ENCODE assay signal across 23 cellular contexts in the genomic region with DNA sequence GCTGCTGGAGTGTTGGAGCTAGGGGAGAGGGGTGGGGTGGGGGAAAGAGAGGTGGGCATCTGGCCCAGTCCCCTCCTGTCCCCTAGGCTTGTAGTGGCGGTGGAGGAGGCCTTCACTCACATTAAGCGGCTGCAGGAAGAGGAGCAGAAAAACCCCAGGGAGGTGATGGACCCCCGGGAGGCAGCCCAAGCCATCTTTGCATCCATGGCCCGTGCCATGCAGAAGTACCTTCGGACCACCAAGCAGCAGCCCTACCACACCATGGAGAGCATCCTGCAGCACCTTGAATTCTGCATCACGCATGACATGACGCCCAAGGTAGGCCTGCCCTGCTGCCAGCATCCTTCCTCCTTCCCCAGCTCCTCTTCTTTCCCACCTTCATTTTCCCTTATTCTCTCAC. TPM values are rescaled to one million over a fixed set of nuclear protein-coding genes. Genes with fewer than 3 reads are reported as not detected.
"Had no signal": no experiment of that assay in that cellular context is flagged by ENCODE, and none has a peak within 500 bp of the region (broad histone marks: within the 10 kb centered on the region; RNA-seq: fewer than 3 reads in every experiment).

No MANE protein-coding gene starts in this region.

- H3K4me2 ChIP-seq: SK-N-SH had no signal

- DNase-seq: KBM-7, MV-4-11, NCI-H1048, NCI-H1105 treated with DMSO at 0.1 percent for 48 hours, NCI-H1417 treated with DMSO at 0.1 percent for 48 hours, NCI-H146, NCI-H1694 treated with DMSO at 0.1 percent for 48 hours, NCI-H1930, NCI-H2081 treated with DMSO at 0.1 percent for 48 hours, NCI-H2171, NCI-H226, NCI-H446, NCI-H510A, NCI-H524 treated with DMSO at 0.1 percent for 48 hours, NCI-H69, NCI-H774, RPMI8226, SHP77, SK-N-SH had no signal

- FAIRE-seq: RCC 7860 had no signal

- H3K9me3 ChIP-seq: SK-N-SH had no signal

- H3K9ac ChIP-seq: SK-N-SH had no signal

RNA-seq across cellular contexts. Expression of a gene that starts 57.1 kb away (rescaled TPM):
- total RNA-seq: HT-29, LHCN-M2, SK-MEL-5 had no signal
